9 cellular contexts compared by ENCODE assay signal in genomic region chr7:5523052-5523711, GRCh38. TPM values are rescaled to one million over a fixed set of nuclear protein-coding genes. Genes with fewer than 3 reads are reported as not detected.
DNase-seq lines count a peak whose midpoint lies in the region; ATAC-seq and TF ChIP-seq lines count a peak whose summit lies in the region.
"Had no signal": no experiment of that assay in that cellular context is flagged by ENCODE, and none has a peak within 500 bp of the region (broad histone marks: within the 10 kb centered on the region; RNA-seq: fewer than 3 reads in every experiment).

No MANE protein-coding gene starts in this region.

- no peak for TF ChIP-seq EP300 in transverse colon (IDR thresholded peaks at IDR 0.05; ENCODE audit: low read depth)

- 75 to 77% methylated on average over 2 to 10 of the region's 10 CpGs for WGBS in transverse colon (ENCODE audit: low coverage in 1 of 2), 2 donors

- H3K4me3 ChIP-seq in cardiac muscle cell (no peak overlapping the region), fibroblast of mammary gland (ENCODE audit: control insufficient read depth, low read depth, low read length) (no peak overlapping the region), transverse colon (no peak overlapping the region)

- peak; percentile 19 for TF ChIP-seq POLR2A in transverse colon (IDR thresholded peaks at IDR 0.05)

- DNase-seq in cardiac muscle cell (ENCODE audit: low read depth in 1 of 2, low spot score in 1 of 2): peak; percentile 17 to 71
- no peak for DNase-seq in Right ventricle myocardium superior
- peak; percentile 27 for DNase-seq in T1000 (lab: John Stamatoyannopoulos, UW)
- peak; percentile 36 for DNase-seq in fibroblast of mammary gland (ENCODE audit: low read depth)
- peak; percentile 44 for DNase-seq in transverse colon
- DNase-seq in GDM1 (lab: John Stamatoyannopoulos, UW): no peak
- no peak for DNase-seq in activated gamma-delta T cell (lab: John Stamatoyannopoulos, UW)
- DNase-seq in 8988T: no peak
- DNase-seq: NCI-H2081 had no signal

- TF ChIP-seq CTCF in cardiac muscle cell (IDR thresholded peaks at IDR 0.05; ENCODE audit: low read depth, low read length): no peak
- no peak for TF ChIP-seq CTCF in fibroblast of mammary gland (conservative IDR thresholded peaks at IDR 0.05; ENCODE audit: control insufficient read depth, insufficient read depth, low read depth, low read length)
- TF ChIP-seq CTCF in transverse colon (IDR thresholded peaks at IDR 0.05): no peak

- no peaks in the 10 kb centered on the region for H3K9me3 ChIP-seq in cardiac muscle cell (ENCODE audit: low read depth)
- no peaks in the 10 kb centered on the region for H3K9me3 ChIP-seq in transverse colon

- in situ Hi-C loops in transverse colon (cut with MboI; ENCODE audit: low pct_ligation_motif_present in 1 of 4, low pct_unique_long_range_greater_than_20kb in 1 of 4, low sequenced_read_pairs in 3 of 4): no loop called here

- no peak for ATAC-seq in Right ventricle myocardium superior (ENCODE audit: poor library complexity)

- intact Hi-C loops in Right ventricle myocardium superior (cut with DNase I) (no loop called here), transverse colon (cut with DNase I; ENCODE audit: low total_unique reads) (no loop called here)

- no peak overlapping the region for H3K27ac ChIP-seq in cardiac muscle cell
- peak overlapping the region in 2 of 4 donors; percentile 33 to 100 for H3K27ac ChIP-seq in transverse colon

- H3K4me1 ChIP-seq in cardiac muscle cell (ENCODE audit: low read depth) (peaks cover 7% of the 10 kb centered on the region), transverse colon (peaks cover 0 to 16% (median 1%) of the 10 kb centered on the region in 4 donors)

- peaks cover 22% of the 10 kb centered on the region for H3K36me3 ChIP-seq in cardiac muscle cell
- H3K36me3 ChIP-seq in transverse colon: peaks cover 0 to 20% (median 11%) of the 10 kb centered on the region in 4 donors

- H3K27me3 ChIP-seq in cardiac muscle cell (no peaks in the 10 kb centered on the region), transverse colon (no peaks in the 10 kb centered on the region)

RNA-seq across cellular contexts. Expression of gene ACTB, which starts 7.2 kb away (rescaled TPM):
- total RNA-seq in cardiac muscle cell (2,248 and 2,483 TPM in 2 replicates), Right ventricle myocardium superior (689 TPM), transverse colon (1,000 to 10,000 TPM; 4,023 to 7,543 (median 4,610) TPM)
- polyA plus RNA-seq in cardiac muscle cell: 2,826 and 3,628 TPM in 2 replicates

RNA-seq across cellular contexts. Expression of gene FBXL18, which starts 9.6 kb away (rescaled TPM):
- total RNA-seq in cardiac muscle cell (10.0 and 11.4 TPM in 2 replicates), Right ventricle myocardium superior (4.9 TPM), transverse colon (10 to 100 TPM in 2 of 4 donors, 1 to 10 TPM in 2; 8.5 to 22.8 (median 9.4) TPM)
- polyA plus RNA-seq in cardiac muscle cell: 5.1 and 8.3 TPM in 2 replicates

Comparison
In these comparisons a context has a peak if more than half of its experiments do, and no peak if none do; other contexts are left out.
1. DNase-seq: peak in cardiac muscle cell (2 of 2), T1000 (single experiment), fibroblast of mammary gland (single experiment) and transverse colon (single experiment); none in Right ventricle myocardium superior (single experiment), GDM1 (single experiment), activated gamma-delta T cell (single experiment) and 8988T (single experiment).